In the genomic region with DNA sequence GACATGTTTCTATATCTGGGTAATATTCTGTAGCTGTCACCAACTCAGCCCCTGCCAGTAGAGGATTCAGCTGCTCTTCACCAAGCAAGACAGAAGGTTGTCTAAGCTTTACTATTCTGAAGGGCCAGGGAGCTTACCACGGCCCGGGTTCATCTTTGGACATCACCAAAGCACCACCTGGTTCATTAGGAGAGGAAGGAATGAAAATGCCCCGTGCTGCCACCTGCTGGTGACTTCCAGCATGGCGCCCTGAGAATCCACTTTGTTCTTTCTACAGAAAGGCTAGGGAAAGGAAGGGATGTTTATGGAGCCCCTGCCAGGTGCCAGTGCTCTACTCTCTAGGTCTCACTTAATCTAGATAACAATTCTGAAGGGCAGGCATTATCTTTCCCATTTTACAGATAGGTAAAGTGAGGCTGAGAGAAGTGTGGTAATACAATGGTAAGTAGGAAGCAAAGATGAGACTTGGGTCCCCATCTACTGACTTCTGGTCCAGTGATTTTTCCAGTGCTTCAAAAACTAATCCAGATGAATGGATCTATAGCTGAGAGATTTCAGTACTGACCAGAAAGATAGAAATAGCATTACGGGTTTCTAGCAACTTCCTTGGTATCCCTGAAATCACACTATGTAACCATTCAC, we compare ENCODE assay signal across 8 cellular contexts.
DNase-seq lines count a peak whose midpoint lies in the region; ATAC-seq and TF ChIP-seq lines count a peak whose summit lies in the region.

No MANE protein-coding gene starts in this region.

- no peaks in the 10 kb centered on the region for H3K4me1 Mint-ChIP-seq in endothelial cell (ENCODE audit: unreplicated experiment)
- peaks cover 0 to 5% (median 3%) of the 10 kb centered on the region in 3 donors for H3K4me1 Mint-ChIP-seq in naive B cell

- H3K4me1 ChIP-seq in testis = no peaks in the 10 kb centered on the region

- peak in 4 of 6 experiments; percentile 2 to 34 (median 9) for DNase-seq in stimulated activated naive CD4-positive, alpha-beta T cell (lab: John Stamatoyannopoulos, UW)
- DNase-seq in stimulated activated naive CD4-positive, alpha-beta T cell treated with Interleukin-2 at 50 U/mL for 16 hours (lab: John Stamatoyannopoulos, UW) = no peak
- DNase-seq in NCI-H2227 (lab: John Stamatoyannopoulos, UW; ENCODE audit: unreplicated experiment) = peak; percentile 80
- DNase-seq in activated CD4-positive, alpha-beta T cell treated with anti-CD3 and anti-CD28 coated beads, Interleukin-2, amount 50 U/mL, for 48 hours = peak; percentile 67 to 74
- peak; percentile 79 for DNase-seq in endothelial cell (ENCODE audit: low spot score)
- DNase-seq in naive B cell = peak; percentile 22
- DNase-seq in testis = peak; percentile 79

- H3K36me3 Mint-ChIP-seq in endothelial cell (ENCODE audit: low read depth, unreplicated experiment) (no peaks in the 10 kb centered on the region), naive B cell (no peaks in the 10 kb centered on the region)

- TF ChIP-seq CTCF in endothelial cell (IDR thresholded peaks at IDR 0.05; ENCODE audit: unreplicated experiment) = peak; percentile 95
- peak; percentile 71 to 95 (median 72) for TF ChIP-seq CTCF in testis (IDR thresholded peaks at IDR 0.05)

- no peak overlapping the region for H3K4me3 ChIP-seq in testis

- H3K27me3 Mint-ChIP-seq in endothelial cell (ENCODE audit: unreplicated experiment) = peaks cover 7% of the 10 kb centered on the region
- H3K27me3 Mint-ChIP-seq in naive B cell = peaks cover 0 to 22% (median 21%) of the 10 kb centered on the region in 3 donors

- 32 to 38% methylated on average over 3 to 5 of the region's 5 CpGs for WGBS in testis, 2 donors

- H3K9me3 Mint-ChIP-seq in endothelial cell (ENCODE audit: unreplicated experiment) (no peaks in the 10 kb centered on the region), naive B cell (no peaks in the 10 kb centered on the region)

- intact Hi-C loops in testis (cut with DNase I; ENCODE audit: low total_unique reads) = no loop called here

- no peaks in the 10 kb centered on the region for H3K27me3 ChIP-seq in testis

- H3K9me3 ChIP-seq in testis = no peaks in the 10 kb centered on the region

- no peaks in the 10 kb centered on the region for H3K36me3 ChIP-seq in testis (ENCODE audit: low read depth, missing control alignments)

- no peak for TF ChIP-seq POLR2A in testis (IDR thresholded peaks at IDR 0.05)

- no peak overlapping the region for H3K27ac ChIP-seq in testis

- H3K4me3 Mint-ChIP-seq in endothelial cell (ENCODE audit: unreplicated experiment) = no peak overlapping the region
- H3K4me3 Mint-ChIP-seq in naive B cell = no peak overlapping the region

- H3K27ac Mint-ChIP-seq in endothelial cell (ENCODE audit: unreplicated experiment) = no peak overlapping the region
- no peak overlapping the region for H3K27ac Mint-ChIP-seq in naive B cell

- ATAC-seq in HG02970 (IDR thresholded peaks at IDR 0.05; ENCODE audit: low FRiP score, unreplicated experiment) (peak; percentile 57), naive B cell (ENCODE audit: low read depth in 2 of 2) (no peak)
